In genomic region chr6:52664185-52664990, GRCh38 we compare ENCODE assay signal across 8 cellular contexts. TPM values are rescaled to one million over a fixed set of nuclear protein-coding genes. Genes with fewer than 3 reads are reported as not detected.
DNase-seq lines count a peak whose midpoint lies in the region; ATAC-seq and TF ChIP-seq lines count a peak whose summit lies in the region.

No MANE protein-coding gene starts in this region.

- POLR2A ChIA-PET in Panc1 (lab: Charles Lee): interaction anchor here (0.5 to 0.7 kb wide), 2 partner anchors 71 to 295 kb away, joined by 3 read pairs; no protein-coding TSS in a partner anchor

- H3K36me3 ChIP-seq in GM23338 (ENCODE audit: insufficient read depth) (0 out of 2 replicates have a peak, but pooled peaks cover 9% of the 10 kb centered on the region), KOPT-K1 (ENCODE audit: insufficient read depth, low read length) (peaks cover 4% of the 10 kb centered on the region; the same call in 1 of the 2 replicates), Panc1 (ENCODE audit: control insufficient read depth, insufficient read depth, low read length) (peaks cover 5% of the 10 kb centered on the region)

- H3K4me3 ChIP-seq in GM23338 (peak overlapping the region; percentile 55), Panc1 (ENCODE audit: low read depth in 2 of 2, low read length in 2 of 2) (peak overlapping the region; percentile 82 to 84), fibroblast of villous mesenchyme (ENCODE audit: low read depth, low read length) (peak overlapping the region; percentile 80)

- peaks cover 10% of the 10 kb centered on the region; the same call in 1 of the 2 replicates for H3K4me1 ChIP-seq in GM23338 (ENCODE audit: insufficient read depth)
- H3K4me1 ChIP-seq in Panc1 (ENCODE audit: control insufficient read depth, insufficient read depth, low read length): peaks cover 17% of the 10 kb centered on the region

- CTCF ChIA-PET in Panc1 (lab: Charles Lee): interaction anchor here (1.0 kb wide), 1 partner anchor 249 kb away, joined by 3 read pairs; no protein-coding TSS in a partner anchor

- H3K4me1 Mint-ChIP-seq in GM23338: no peaks in the 10 kb centered on the region
- peaks cover 0 to 7% of the 10 kb centered on the region in 2 donors for H3K4me1 Mint-ChIP-seq in natural killer cell treated with Interleukin-12 subunit alpha and Interleukin-12 subunit beta and Interleukin-15 and Interleukin-18, amount 100 ng/mL, for 72 hours (ENCODE audit: low read depth in 2 of 2)

- no peak overlapping the region for H3K27ac Mint-ChIP-seq in GM23338
- no peak overlapping the region for H3K27ac Mint-ChIP-seq in natural killer cell treated with Interleukin-12 subunit alpha and Interleukin-12 subunit beta and Interleukin-15 and Interleukin-18, amount 100 ng/mL, for 72 hours

- H3K79me2 ChIP-seq in GM23338 (replicated peaks; ENCODE audit: insufficient read depth): no peaks in the 10 kb centered on the region; the same call in 1 of the 2 replicates

- peak overlapping the region; percentile 74 for H3K4me2 ChIP-seq in GM23338

- intact Hi-C loops in Panc1 (cut with micrococcal nuclease; ENCODE audit: unreplicated experiment): loop anchor here (5.0 to 10.0 kb wide), 2 partner anchors 67 to 380 kb away; partner anchors contain the start of gene MCM3

- H3K9me3 Mint-ChIP-seq in GM23338: no peaks in the 10 kb centered on the region
- H3K9me3 Mint-ChIP-seq in natural killer cell treated with Interleukin-12 subunit alpha and Interleukin-12 subunit beta and Interleukin-15 and Interleukin-18, amount 100 ng/mL, for 72 hours: no peaks in the 10 kb centered on the region

- H3F3A ChIP-seq in GM23338 (replicated peaks; ENCODE audit: low read depth): no peaks in the 10 kb centered on the region

- no peak for TF ChIP-seq CTCF in GM23338 (conservative IDR thresholded peaks at IDR 0.05; ENCODE audit: low read depth in 2 of 2)
- TF ChIP-seq CTCF in Panc1 (IDR thresholded peaks at IDR 0.05): no peak
- TF ChIP-seq CTCF in fibroblast of villous mesenchyme (IDR thresholded peaks at IDR 0.05; ENCODE audit: insufficient read depth, low read depth, low read length): no peak

- H4K20me1 ChIP-seq in GM23338 (replicated peaks; ENCODE audit: insufficient read depth): no peaks in the 10 kb centered on the region

- H3K4me3 Mint-ChIP-seq in GM23338: no peak overlapping the region
- H3K4me3 Mint-ChIP-seq in natural killer cell treated with Interleukin-12 subunit alpha and Interleukin-12 subunit beta and Interleukin-15 and Interleukin-18, amount 100 ng/mL, for 72 hours: no peak overlapping the region

- H3K27ac ChIP-seq in GM23338 (ENCODE audit: low read depth): no peak overlapping the region
- peak overlapping the region; percentile 63 for H3K27ac ChIP-seq in KOPT-K1 (ENCODE audit: low read depth, low read length, poor library complexity, severe bottlenecking)
- peak overlapping the region; percentile 92 for H3K27ac ChIP-seq in Panc1 (ENCODE audit: low read length)

- H2AFZ ChIP-seq in GM23338: peak overlapping the region; percentile 96

- H3K9me3 ChIP-seq in KOPT-K1 (ENCODE audit: insufficient read depth, low read length, poor library complexity, severe bottlenecking) (no peaks in the 10 kb centered on the region), Panc1 (ENCODE audit: control insufficient read depth, insufficient read depth, low read depth, low read length) (no peaks in the 10 kb centered on the region)

- H3K27me3 Mint-ChIP-seq in GM23338 (ENCODE audit: insufficient read depth, low read depth, poor library complexity): no peaks in the 10 kb centered on the region
- no peaks in the 10 kb centered on the region for H3K27me3 Mint-ChIP-seq in natural killer cell treated with Interleukin-12 subunit alpha and Interleukin-12 subunit beta and Interleukin-15 and Interleukin-18, amount 100 ng/mL, for 72 hours

- no peaks in the 10 kb centered on the region for H3K9me2 ChIP-seq in GM23338 (ENCODE audit: insufficient read depth)

- in situ Hi-C loops in Panc1 (cut with HindIII; ENCODE audit: low pct_unique_long_range_greater_than_20kb, low sequenced_read_pairs): no loop called here

- DNase-seq in ELF-1 (ENCODE audit: low read depth, low spot score) (peak; percentile 98), GM23338 (ENCODE audit: low spot score) (peak; percentile 98), Panc1 (ENCODE audit: low read depth, low spot score) (peak; percentile 80), fibroblast of villous mesenchyme (ENCODE audit: low read depth) (peak; percentile 94), stromal cell of bone marrow (ENCODE audit: low read depth) (peak; percentile 92)
- DNase-seq in activated T-helper 9 cell treated with anti-CD3 and anti-CD28 coated beads, Interleukin-2, amount 50 U/mL, for 16 hours (ENCODE audit: low read depth): peak; percentile 33
- peak; percentile 80 for DNase-seq in natural killer cell treated with Interleukin-12 subunit alpha and Interleukin-12 subunit beta and Interleukin-15 and Interleukin-18, amount 100 ng/mL, for 72 hours (ENCODE audit: low spot score)

- ATAC-seq in GM23338 (peak; percentile 98), Panc1 (peak; percentile 97)
- peak; percentile 97 for ATAC-seq in natural killer cell treated with Interleukin-12 subunit alpha and Interleukin-12 subunit beta and Interleukin-15 and Interleukin-18, amount 100 ng/mL, for 72 hours

- peaks cover 10% of the 10 kb centered on the region; the same call in 1 of the 3 replicates for H3K36me3 Mint-ChIP-seq in GM23338 (ENCODE audit: low read depth)
- H3K36me3 Mint-ChIP-seq in natural killer cell treated with Interleukin-12 subunit alpha and Interleukin-12 subunit beta and Interleukin-15 and Interleukin-18, amount 100 ng/mL, for 72 hours: no peaks in the 10 kb centered on the region

- peaks cover 13% of the 10 kb centered on the region for H3K27me3 ChIP-seq in GM23338 (ENCODE audit: insufficient read depth)
- no peaks in the 10 kb centered on the region for H3K27me3 ChIP-seq in Panc1 (ENCODE audit: control insufficient read depth, insufficient read depth, low read length)

- BruUV-seq in Panc1 (replicated peaks; lab: Mats Ljungman, UMichigan): TSS peak; percentile 89

TF ChIP-seq in GM23338, 12 proteins besides CTCF, POLR2A, EP300 and RAD21:
- no peak for TF ChIP-seq ETS1 (IDR thresholded peaks at IDR 0.05)
- peak; percentile 65; the same call in 1 of the 2 replicates for TF ChIP-seq CREB1 (CRISPR knock-in tag; IDR thresholded peaks at IDR 0.05; ENCODE audit: low read depth)
- TF ChIP-seq POLR2AphosphoS5 (IDR thresholded peaks at IDR 0.05; ENCODE audit: low read depth): peak; percentile 90
- peak; percentile 95 for TF ChIP-seq ZNF114 (CRISPR knock-in tag; IDR thresholded peaks at IDR 0.05)

RNA-seq across cellular contexts. Expression of gene TMEM14A, which starts 6.5 kb away (rescaled TPM):
- total RNA-seq in GM23338 (2014; rRNA removed; shearing (Covaris generic)): 13.9 and 19.8 TPM in 2 replicates
- polyA plus RNA-seq in GM23338 (2016; fragmentation: Nextera tagmentation; extraction: Ambion mirVana): 36.0 and 39.3 TPM in 2 replicates
- total RNA-seq in Panc1 (2021; ENCODE audit: unreplicated experiment): 45.6 TPM
- polyA plus RNA-seq in Panc1 (2012; ENCODE audit: insufficient read length): 41.3 TPM
- 18.7 and 31.1 TPM in 2 replicates for total RNA-seq in fibroblast of villous mesenchyme
- 10 to 100 TPM in 1 of 2 donors, 1 to 10 TPM in 1; 9.4 to 12.0 TPM for total RNA-seq in natural killer cell treated with Interleukin-12 subunit alpha and Interleukin-12 subunit beta and Interleukin-15 and Interleukin-18, amount 100 ng/mL, for 72 hours

Comparison
In these comparisons a context has a peak if more than half of its experiments do, and no peak if none do; other contexts are left out.
1. DNase-seq: peak in every context shown above with its lines; median percentile 98 in ELF-1; 98 in GM23338; 94 in fibroblast of villous mesenchyme; 92 in stromal cell of bone marrow; 80 in Panc1; 80 in natural killer cell treated with Interleukin-12 subunit alpha and Interleukin-12 subunit beta and Interleukin-15 and Interleukin-18, amount 100 ng/mL, for 72 hours; 33 in activated T-helper 9 cell treated with anti-CD3 and anti-CD28 coated beads, Interleukin-2, amount 50 U/mL, for 16 hours.